In the genomic region with DNA sequence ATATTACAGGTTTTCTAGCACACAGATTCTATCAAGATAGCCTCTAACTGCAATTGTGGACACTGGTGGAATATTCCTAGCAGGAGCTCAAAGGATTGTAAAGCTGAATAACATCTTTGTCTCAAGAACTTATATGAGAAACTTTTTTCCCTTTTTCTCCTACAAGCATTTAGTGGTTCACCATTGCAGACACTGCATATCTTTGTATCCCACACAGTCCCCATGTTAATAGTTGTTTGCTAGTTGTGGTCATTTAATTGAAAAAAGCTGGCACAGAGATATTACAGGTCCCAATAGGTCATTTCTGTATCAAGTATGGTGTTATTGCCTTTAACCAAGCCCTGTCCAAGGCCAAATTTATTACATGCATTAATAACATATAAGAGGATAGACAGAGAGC, we compare ENCODE assay signal across 17 cellular contexts.
DNase-seq lines count a peak whose midpoint lies in the region; ATAC-seq, FAIRE-seq and TF ChIP-seq lines count a peak whose summit lies in the region.
"Had no signal": no experiment of that assay in that cellular context is flagged by ENCODE, and none has a peak within 500 bp of the region (broad histone marks: within the 10 kb centered on the region; RNA-seq: fewer than 3 reads in every experiment).

No MANE protein-coding gene starts in this region.

- H3K36me3 ChIP-seq in HepG2 (replicated peaks in 1 of 2; ENCODE audit: control insufficient read depth in 1 of 2, insufficient read depth in 2 of 2, low read length in 2 of 2) (no peaks in the 10 kb centered on the region), right lobe of liver (no peaks in the 10 kb centered on the region)

- ATAC-seq in HepG2 (no peak), right lobe of liver (no peak), HG03280 (IDR thresholded peaks at IDR 0.05; ENCODE audit: unreplicated experiment) (no peak)
- ATAC-seq: CD8-positive, alpha-beta T cell had no signal

- CTCF ChIA-PET in HepG2 (lab: Yijun Ruan, JAX; ENCODE audit: low intra/inter-chr PET ratio, low total read pairs): no interaction called here

- H3K9me3 ChIP-seq in HepG2 (ENCODE audit: low read length): no peaks in the 10 kb centered on the region
- no peaks in the 10 kb centered on the region for H3K9me3 ChIP-seq in right lobe of liver
- H3K9me3 ChIP-seq: Caco-2 had no signal

- no peaks in the 10 kb centered on the region for H4K20me1 ChIP-seq in HepG2 (ENCODE audit: insufficient read depth, low read length)
- H4K20me1 ChIP-seq: BLaER1 treated with 17β-estradiol and CSF1 and Interleukin-3, amounts not matched to agents 10 nM and 100 nM had no signal

- peak overlapping the region; percentile 47 for H3K27ac ChIP-seq in HepG2 (ENCODE audit: extremely low read length, insufficient read depth, low read length)
- H3K27ac ChIP-seq in right lobe of liver: no peak overlapping the region
- H3K27ac ChIP-seq: BLaER1 treated with 17β-estradiol and CSF1 and Interleukin-3, amounts not matched to agents 10 nM and 100 nM had no signal

- TF ChIP-seq POLR2A in HepG2 (IDR thresholded peaks at IDR 0.05; ENCODE audit: insufficient read depth in 1 of 2, low read depth in 2 of 2, low read length in 2 of 2) (no peak), right lobe of liver (IDR thresholded peaks at IDR 0.05) (no peak)

- no TSS peak for BruUV-seq in HepG2 (replicated peaks; lab: Mats Ljungman, UMichigan)

- no peak for DNase-seq in HepG2 (ENCODE audit: low spot score)
- no peak for DNase-seq in right lobe of liver
- peak; percentile 40 for DNase-seq in epidermal melanocyte (ENCODE audit: insufficient read length, low spot score)
- DNase-seq in progenitor cell of endocrine pancreas (ENCODE audit: low spot score, unreplicated experiment): no peak
- no peak for DNase-seq in activated CD4-positive, alpha-beta T cell treated with anti-CD3 and anti-CD28 coated beads, Interleukin-2, amount 50 U/mL, for 4 hours
- no peak for DNase-seq in stimulated activated CD4-positive, alpha-beta T cell treated with anti-CD3 and anti-CD28 coated beads, Interleukin-2, amount 100 ng/mL, for 24 hours
- DNase-seq: 8988T; CD8-positive, alpha-beta T cell; H9 had no signal

- POLR2A ChIA-PET in HepG2 (lab: Yijun Ruan, JAX): interaction anchor here (1.2 to 2.6 kb wide), 3 partner anchors 15 to 226 kb away, joined by 3 to 9 read pairs (median 5); partner anchors contain the start of gene TCF7L2

- no peak for TF ChIP-seq RAD21 in HepG2 (CRISPR knock-in tag; IDR thresholded peaks at IDR 0.05)

- intact Hi-C loops in HepG2 (cut with micrococcal nuclease; ENCODE audit: unreplicated experiment) (loop anchor here (5.0 kb wide), 1 partner anchor 88 kb away; no protein-coding TSS in a partner anchor), right lobe of liver (cut with DNase I) (no loop called here)

- H3K9ac ChIP-seq in HepG2 (ENCODE audit: insufficient read depth, low read depth, low read length): no peak overlapping the region
- H3K9ac ChIP-seq: BLaER1 treated with 17β-estradiol and CSF1 and Interleukin-3, amounts not matched to agents 10 nM and 100 nM had no signal

- no peak overlapping the region for H3K4me3 ChIP-seq in HepG2 (replicated peaks in 1 of 3; ENCODE audit: insufficient read depth in 1 of 3, low read depth in 2 of 3, low read length in 3 of 3)
- H3K4me3 ChIP-seq in right lobe of liver: no peak overlapping the region
- H3K4me3 ChIP-seq: BLaER1 treated with 17β-estradiol and CSF1 and Interleukin-3, amounts not matched to agents 10 nM and 100 nM had no signal

- H2AFZ ChIP-seq in HepG2 (ENCODE audit: low read length): no peak overlapping the region

- peak overlapping the region; percentile 78 for H3K27ac Mint-ChIP-seq in progenitor cell of endocrine pancreas
- H3K27ac Mint-ChIP-seq: B cell; CD8-positive, alpha-beta T cell had no signal

- H3K4me1 ChIP-seq in HepG2 (ENCODE audit: insufficient read depth, low read length) (peaks cover 67% of the 10 kb centered on the region), right lobe of liver (peaks cover 0 to 17% (median 5%) of the 10 kb centered on the region in 4 donors)

- in situ Hi-C loops in HepG2 (cut with HindIII; ENCODE audit: extremely low pct_ligation_motif_present, low pct_unique_long_range_greater_than_20kb): no loop called here

- H3K4me2 ChIP-seq in HepG2 (ENCODE audit: low read depth, low read length): no peak overlapping the region
- H3K4me2 ChIP-seq: BLaER1 treated with 17β-estradiol and CSF1 and Interleukin-3, amounts not matched to agents 10 nM and 100 nM had no signal

- no peak overlapping the region for H3K4me3 Mint-ChIP-seq in progenitor cell of endocrine pancreas (ENCODE audit: low read depth)
- H3K4me3 Mint-ChIP-seq: B cell; CD8-positive, alpha-beta T cell; H9 had no signal

- peaks cover 4% of the 10 kb centered on the region for H3K9me3 Mint-ChIP-seq in progenitor cell of endocrine pancreas (ENCODE audit: low read depth)
- H3K9me3 Mint-ChIP-seq: CD8-positive, alpha-beta T cell; H9 had no signal

- H3K27me3 ChIP-seq in HepG2 (ENCODE audit: control insufficient read depth in 1 of 2, insufficient read depth in 2 of 2, low read length in 2 of 2) (no peaks in the 10 kb centered on the region), right lobe of liver (no peaks in the 10 kb centered on the region)
- H3K27me3 ChIP-seq: BLaER1 treated with 17β-estradiol and CSF1 and Interleukin-3, amounts not matched to agents 10 nM and 100 nM had no signal

- no peak for TF ChIP-seq EP300 in HepG2 (IDR thresholded peaks at IDR 0.05; ENCODE audit: low read depth in 2 of 2, low read length in 2 of 2)
- no peak for TF ChIP-seq EP300 in HepG2 (CRISPR knock-in tag; IDR thresholded peaks at IDR 0.05; ENCODE audit: borderline replicate concordance)

- H3K27me3 Mint-ChIP-seq in progenitor cell of endocrine pancreas: no peaks in the 10 kb centered on the region
- H3K27me3 Mint-ChIP-seq: B cell had no signal

- H3K36me3 Mint-ChIP-seq in progenitor cell of endocrine pancreas (ENCODE audit: insufficient read depth): peaks cover 5% of the 10 kb centered on the region

- peaks cover 69% of the 10 kb centered on the region for H3K4me1 Mint-ChIP-seq in progenitor cell of endocrine pancreas (ENCODE audit: low read depth)
- H3K4me1 Mint-ChIP-seq: B cell had no signal

- no peaks in the 10 kb centered on the region for H3K79me2 ChIP-seq in HepG2 (ENCODE audit: insufficient read depth, low read length)

- no peak for TF ChIP-seq CTCF in HepG2 (CRISPR knock-in tag; IDR thresholded peaks at IDR 0.05)
- no peak for TF ChIP-seq CTCF in right lobe of liver (IDR thresholded peaks at IDR 0.05)
- no peak for TF ChIP-seq CTCF in progenitor cell of endocrine pancreas (IDR thresholded peaks at IDR 0.05; ENCODE audit: unreplicated experiment)

- no peak for FAIRE-seq in HepG2 (lab: Jason Lieb, UNC)
- FAIRE-seq: D721Med, G401.6, GM12891, GM19239 had no signal

TF ChIP-seq in HepG2, 621 proteins besides CTCF, POLR2A, EP300 and RAD21:
- TF ChIP-seq ZNF207 (IDR thresholded peaks at IDR 0.05; ENCODE audit: borderline replicate concordance) (no peak), YEATS4 (CRISPR knock-in tag; IDR thresholded peaks at IDR 0.05; ENCODE audit: borderline replicate concordance) (no peak), ZNF101 (CRISPR knock-in tag; IDR thresholded peaks at IDR 0.05; ENCODE audit: borderline replicate concordance, low read depth) (no peak), JUN (CRISPR knock-in tag; IDR thresholded peaks at IDR 0.05) (no peak), THYN1 (CRISPR knock-in tag; IDR thresholded peaks at IDR 0.05; ENCODE audit: borderline replicate concordance, low read depth) (no peak), ZNF788 (CRISPR knock-in tag; IDR thresholded peaks at IDR 0.05; ENCODE audit: borderline replicate concordance) (no peak)
- TF ChIP-seq, protein P1, sequence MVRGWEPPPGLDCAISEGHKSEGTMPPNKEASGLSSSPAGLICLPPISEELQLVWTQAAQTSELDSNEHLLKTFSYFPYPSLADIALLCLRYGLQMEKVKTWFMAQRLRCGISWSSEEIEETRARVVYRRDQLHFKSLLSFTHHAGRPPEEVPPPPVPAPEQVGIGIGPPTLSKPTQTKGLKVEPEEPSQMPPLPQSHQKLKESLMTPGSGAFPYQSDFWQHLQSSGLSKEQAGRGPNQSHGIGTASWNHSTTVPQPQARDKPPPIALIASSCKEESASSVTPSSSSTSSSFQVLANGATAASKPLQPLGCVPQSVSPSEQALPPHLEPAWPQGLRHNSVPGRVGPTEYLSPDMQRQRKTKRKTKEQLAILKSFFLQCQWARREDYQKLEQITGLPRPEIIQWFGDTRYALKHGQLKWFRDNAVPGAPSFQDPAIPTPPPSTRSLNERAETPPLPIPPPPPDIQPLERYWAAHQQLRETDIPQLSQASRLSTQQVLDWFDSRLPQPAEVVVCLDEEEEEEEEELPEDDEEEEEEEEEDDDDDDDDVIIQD (CRISPR knock-in tag; IDR thresholded peaks at IDR 0.05; ENCODE audit: low read depth): no peak
- TF ChIP-seq, protein P2, sequence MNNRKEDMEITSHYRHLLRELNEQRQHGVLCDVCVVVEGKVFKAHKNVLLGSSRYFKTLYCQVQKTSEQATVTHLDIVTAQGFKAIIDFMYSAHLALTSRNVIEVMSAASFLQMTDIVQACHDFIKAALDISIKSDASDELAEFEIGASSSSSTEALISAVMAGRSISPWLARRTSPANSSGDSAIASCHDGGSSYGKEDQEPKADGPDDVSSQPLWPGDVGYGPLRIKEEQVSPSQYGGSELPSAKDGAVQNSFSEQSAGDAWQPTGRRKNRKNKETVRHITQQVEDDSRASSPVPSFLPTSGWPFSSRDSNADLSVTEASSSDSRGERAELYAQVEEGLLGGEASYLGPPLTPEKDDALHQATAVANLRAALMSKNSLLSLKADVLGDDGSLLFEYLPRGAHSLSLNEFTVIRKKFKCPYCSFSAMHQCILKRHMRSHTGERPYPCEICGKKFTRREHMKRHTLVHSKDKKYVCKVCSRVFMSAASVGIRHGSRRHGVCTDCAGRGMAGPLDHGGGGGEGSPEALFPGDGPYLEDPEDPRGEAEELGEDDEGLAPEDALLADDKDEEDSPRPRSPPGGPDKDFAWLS (CRISPR knock-in tag; IDR thresholded peaks at IDR 0.05; ENCODE audit: borderline replicate concordance): no peak
